ENCODE assay signal across 23 cellular contexts in the genomic region with DNA sequence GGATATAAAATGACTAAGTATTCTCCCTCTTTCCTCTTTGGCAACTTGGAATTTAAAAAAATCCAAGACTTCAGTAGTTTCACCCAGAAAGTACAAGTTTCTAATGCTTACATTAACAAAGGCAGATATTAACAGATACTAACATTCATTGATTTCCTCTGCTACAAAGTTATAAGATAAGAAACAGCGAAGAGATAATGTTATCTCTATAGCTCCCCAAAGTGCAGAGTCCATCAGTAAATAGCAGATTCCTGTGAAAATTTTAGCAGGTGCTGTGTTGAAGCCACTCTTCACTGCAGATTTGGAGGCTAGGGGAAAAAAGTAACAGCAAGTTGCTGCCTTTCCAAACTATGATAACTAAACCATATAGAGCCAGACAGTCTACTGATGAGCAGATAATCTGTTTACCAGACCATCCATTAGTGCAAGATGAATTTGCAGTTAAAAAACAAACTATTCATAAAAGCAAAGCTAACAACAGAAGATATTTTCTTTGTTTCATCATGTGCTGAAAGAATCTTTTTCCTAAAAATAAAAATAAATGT. TPM values are rescaled to one million over a fixed set of nuclear protein-coding genes. Genes with fewer than 3 reads are reported as not detected.
DNase-seq lines count a peak whose midpoint lies in the region; ATAC-seq, FAIRE-seq and TF ChIP-seq lines count a peak whose summit lies in the region.
"Had no signal": no experiment of that assay in that cellular context is flagged by ENCODE, and none has a peak within 500 bp of the region (broad histone marks: within the 10 kb centered on the region; RNA-seq: fewer than 3 reads in every experiment).

No MANE protein-coding gene starts in this region.

- H3K27me3 Mint-ChIP-seq in CD8-positive, alpha-beta T cell (ENCODE audit: low read depth), result no peaks in the 10 kb centered on the region
- H3K27me3 Mint-ChIP-seq: IgD-negative memory B cell had no signal

- no peak for FAIRE-seq in HepG2 (lab: Jason Lieb, UNC)
- FAIRE-seq in urothelium cell line (lab: Jason Lieb, UNC), result no peak
- FAIRE-seq: G401.6, HTR-8/SVneo had no signal

- POLR2A ChIA-PET in HepG2 (lab: Yijun Ruan, JAX), result interaction anchor here (0.9 kb wide), 1 partner anchor 369 kb away, joined by 3 read pairs; no protein-coding TSS in a partner anchor
- POLR2A ChIA-PET in OCI-LY7 (lab: Charles Lee), result interaction anchor here (1.0 kb wide), 1 partner anchor 126 kb away, joined by 4 read pairs; no protein-coding TSS in a partner anchor
- POLR2A ChIA-PET in CD8-positive, alpha-beta T cell (lab: Charles Lee), result interaction anchor here (0.6 kb wide), 1 partner anchor 1493 kb away, joined by 4 read pairs; no protein-coding TSS in a partner anchor

- TF ChIP-seq RAD21 in HepG2 (CRISPR knock-in tag; IDR thresholded peaks at IDR 0.05), result no peak

- H3K23ac ChIP-seq in mesenchymal stem cell (ENCODE audit: low read length in 2 of 2), result no peak overlapping the region

- peak overlapping the region; percentile 95 for H3K27ac ChIP-seq in HepG2 (ENCODE audit: extremely low read length, insufficient read depth, low read length)
- peak overlapping the region in 1 of 3 donors; percentile 13 for H3K27ac ChIP-seq in right lobe of liver
- H3K27ac ChIP-seq in OCI-LY7 (ENCODE audit: low read depth, low read length, poor library complexity, severe bottlenecking), result no peak overlapping the region
- no peak overlapping the region for H3K27ac ChIP-seq in mesenchymal stem cell (ENCODE audit: low read length, poor library complexity, severe bottlenecking)
- H3K27ac ChIP-seq in CD8-positive, alpha-beta T cell (ENCODE audit: low read depth, low read length), result no peak overlapping the region
- H3K27ac ChIP-seq in right cardiac atrium (ENCODE audit: low read length), result no peak overlapping the region
- H3K27ac ChIP-seq: C4-2B, GM23248 had no signal

- no peak overlapping the region for H2BK12ac ChIP-seq in mesenchymal stem cell (ENCODE audit: low read length in 2 of 2)

- H4K91ac ChIP-seq in mesenchymal stem cell (ENCODE audit: low read length), result no peak overlapping the region

- H3K4ac ChIP-seq in mesenchymal stem cell (ENCODE audit: low read depth in 1 of 2, low read length in 2 of 2), result no peak overlapping the region

- BruUV-seq in HepG2 (replicated peaks; lab: Mats Ljungman, UMichigan) (no TSS peak), OCI-LY7 (replicated peaks; lab: Mats Ljungman, UMichigan) (no TSS peak)

- H3K9ac ChIP-seq in HepG2 (ENCODE audit: insufficient read depth, low read depth, low read length) (0 out of 2 replicates have a peak overlapping the region, but pooled peaks have one; percentile 7), mesenchymal stem cell (ENCODE audit: low read length) (peak overlapping the region; percentile 96)
- H3K9ac ChIP-seq: GM23248 had no signal

- WGBS in HepG2 (ENCODE audit: low lambda C conversion rate), result 4% methylated on average over 1 of the region's 1 CpG
- WGBS in right lobe of liver (ENCODE audit: insufficient coverage, low coverage, low lambda C conversion rate, missing lambda C conversion rate), result 7% methylated on average over 1 of the region's 1 CpG
- WGBS in mesenchymal stem cell, result 100% methylated on average over 1 of the region's 1 CpG
- WGBS in right cardiac atrium, result 61% methylated on average over 1 of the region's 1 CpG

- H2AFZ ChIP-seq in HepG2 (ENCODE audit: low read length), result no peak overlapping the region
- peak overlapping the region; percentile 26; the same call in 1 of the 2 replicates for H2AFZ ChIP-seq in OCI-LY7 (ENCODE audit: low read length)
- no peak overlapping the region for H2AFZ ChIP-seq in mesenchymal stem cell (ENCODE audit: low read depth, low read length)

- no peak overlapping the region for H3K14ac ChIP-seq in mesenchymal stem cell (ENCODE audit: low read length in 2 of 2)

- in situ Hi-C loops in HepG2 (cut with HindIII; ENCODE audit: extremely low pct_ligation_motif_present, low pct_unique_long_range_greater_than_20kb), result loop anchor here (5.0 to 10.0 kb wide), 2 partner anchors 217 to 370 kb away; no protein-coding TSS in a partner anchor

- intact Hi-C loops in HepG2 (cut with micrococcal nuclease; ENCODE audit: unreplicated experiment), result loop anchor here (1.0 to 10.0 kb wide), 2 partner anchors 368 to 620 kb away; no protein-coding TSS in a partner anchor
- intact Hi-C loops in right lobe of liver (cut with DNase I), result loop anchor here in 1 of 2 donors (5.0 kb wide), 1 partner anchor 357 kb away; no protein-coding TSS in a partner anchor
- intact Hi-C loops in OCI-LY7 (cut with micrococcal nuclease; ENCODE audit: unreplicated experiment), result loop anchor here (5.0 to 10.0 kb wide), 2 partner anchors 838 to 1130 kb away; partner anchors contain the start of genes LARP7 and ZGRF1
- intact Hi-C loops in CD8-positive, alpha-beta T cell (cut with DNase I, micrococcal nuclease), result loop anchor here (5.0 to 10.0 kb wide), 5 partner anchors 127 to 1247 kb away; partner anchors contain the start of genes LARP7 (in 2 of the 2), ZGRF1 (in 2 of the 2) and NEUROG2 (in 1 of the 2)
- intact Hi-C loops in right cardiac atrium (cut with DNase I), result loop anchor here in 3 of 4 donors (5.0 to 10.0 kb wide), 4 partner anchors 210 to 370 kb away; no protein-coding TSS in a partner anchor

- no peak overlapping the region for H2BK15ac ChIP-seq in mesenchymal stem cell (ENCODE audit: low read depth, poor library complexity, severe bottlenecking)

- no peak overlapping the region for H3K27ac Mint-ChIP-seq in CD8-positive, alpha-beta T cell
- H3K27ac Mint-ChIP-seq: IgD-negative memory B cell had no signal

- peaks cover 17% of the 10 kb centered on the region for H3K36me3 Mint-ChIP-seq in CD8-positive, alpha-beta T cell
- H3K36me3 Mint-ChIP-seq: IgD-negative memory B cell had no signal

- CTCF ChIA-PET in HepG2 (lab: Yijun Ruan, JAX; ENCODE audit: low intra/inter-chr PET ratio, low total read pairs) (no interaction called here), OCI-LY7 (lab: Charles Lee; ENCODE audit: unreplicated experiment) (no interaction called here)
- CTCF ChIA-PET in CD8-positive, alpha-beta T cell (lab: Charles Lee), result interaction anchor here (1.0 kb wide), 1 partner anchor 8 kb away, joined by 3 read pairs; no protein-coding TSS in a partner anchor

- no peaks in the 10 kb centered on the region for H3K79me1 ChIP-seq in mesenchymal stem cell (replicated peaks; ENCODE audit: low read length, poor library complexity, severe bottlenecking)

- H3K4me3 ChIP-seq in HepG2 (replicated peaks in 1 of 3; ENCODE audit: insufficient read depth in 1 of 3, low read depth in 2 of 3, low read length in 3 of 3) (no peak overlapping the region; a peak in 1 of 6 replicates), right lobe of liver (no peak overlapping the region), OCI-LY7 (ENCODE audit: low read depth, low read length, poor library complexity, severe bottlenecking) (no peak overlapping the region), mesenchymal stem cell (ENCODE audit: insufficient read depth in 1 of 2, low read depth in 1 of 2, low read length in 2 of 2) (no peak overlapping the region), right cardiac atrium (ENCODE audit: low read length) (no peak overlapping the region)
- no peak overlapping the region for H3K4me3 ChIP-seq in CD8-positive, alpha-beta T cell (ENCODE audit: low read depth, low read length)
- H3K4me3 ChIP-seq: GM23248 had no signal

- H3K18ac ChIP-seq in mesenchymal stem cell (ENCODE audit: low read depth in 1 of 2, low read length in 2 of 2), result no peak overlapping the region

- peaks cover 42% of the 10 kb centered on the region for H3K4me1 ChIP-seq in HepG2 (ENCODE audit: insufficient read depth, low read length)
- H3K4me1 ChIP-seq in right lobe of liver, result peaks cover 0 to 6% (median 2%) of the 10 kb centered on the region in 4 donors
- H3K4me1 ChIP-seq in OCI-LY7 (ENCODE audit: insufficient read depth, low read length, poor library complexity, severe bottlenecking), result peaks cover 6% of the 10 kb centered on the region
- no peaks in the 10 kb centered on the region for H3K4me1 ChIP-seq in mesenchymal stem cell (ENCODE audit: control insufficient read depth, insufficient read depth, low read depth, low read length)
- H3K4me1 ChIP-seq in CD8-positive, alpha-beta T cell (ENCODE audit: insufficient read depth, low read length), result peaks cover 8% of the 10 kb centered on the region
- no peaks in the 10 kb centered on the region for H3K4me1 ChIP-seq in right cardiac atrium (ENCODE audit: control insufficient read depth, insufficient read depth, low read length)

- no peak overlapping the region for H2BK120ac ChIP-seq in mesenchymal stem cell (ENCODE audit: low read depth, low read length)

- H3K4me3 Mint-ChIP-seq in CD8-positive, alpha-beta T cell, result no peak overlapping the region

- DNase-seq in HepG2 (ENCODE audit: low spot score), result peak; percentile 47
- DNase-seq in right lobe of liver, result no peak
- DNase-seq in OCI-LY7 (ENCODE audit: low spot score), result no peak
- DNase-seq in mesenchymal stem cell, result no peak
- no peak for DNase-seq in urothelium cell line (ENCODE audit: low spot score)
- DNase-seq in CD8-positive, alpha-beta T cell, result no peak
- no peak for DNase-seq in right cardiac atrium
- DNase-seq: AML-193, COR-L47, GM23248, HCEC 1CT, Karpas-422, NCI-H1105, NCI-H1694, NCI-H2081 treated with DMSO at 0.1 percent for 48 hours, NCI-H510A, NCI-H748 treated with DMSO at 0.1 percent for 48 hours, RPMI8226, SHP77 treated with DMSO at 0.1 percent for 48 hours had no signal

- H4K20me1 ChIP-seq in HepG2 (ENCODE audit: insufficient read depth, low read length) (no peaks in the 10 kb centered on the region), OCI-LY7 (ENCODE audit: insufficient read depth, low read length) (no peaks in the 10 kb centered on the region)

- no peak for TF ChIP-seq POLR2A in HepG2 (IDR thresholded peaks at IDR 0.05; ENCODE audit: insufficient read depth in 1 of 2, low read depth in 2 of 2, low read length in 2 of 2)
- TF ChIP-seq POLR2A in right lobe of liver (IDR thresholded peaks at IDR 0.05), result no peak

- ATAC-seq in HepG2, result no peak
- no peak for ATAC-seq in right lobe of liver
- no peak for ATAC-seq in CD8-positive, alpha-beta T cell
- no peak for ATAC-seq in right cardiac atrium

- no peak overlapping the region for H2AK5ac ChIP-seq in mesenchymal stem cell (ENCODE audit: low read length, severe bottlenecking)

- H3K36me3 ChIP-seq in HepG2 (replicated peaks in 1 of 2; ENCODE audit: control insufficient read depth in 1 of 2, insufficient read depth in 2 of 2, low read length in 2 of 2) (no peaks in the 10 kb centered on the region), right lobe of liver (no peaks in the 10 kb centered on the region), OCI-LY7 (ENCODE audit: insufficient read depth, low read length) (no peaks in the 10 kb centered on the region), mesenchymal stem cell (ENCODE audit: control insufficient read depth in 1 of 2, insufficient read depth in 2 of 2, low read depth in 1 of 2, low read length in 2 of 2) (no peaks in the 10 kb centered on the region)
- no peaks in the 10 kb centered on the region for H3K36me3 ChIP-seq in CD8-positive, alpha-beta T cell (ENCODE audit: insufficient read depth, low read length)

- TF ChIP-seq EP300 in HepG2 (IDR thresholded peaks at IDR 0.05; ENCODE audit: low read depth in 2 of 2, low read length in 2 of 2) (peak in 1 of 2 experiments; percentile 46; a peak in 1 of 4 replicates), HepG2 (CRISPR knock-in tag; IDR thresholded peaks at IDR 0.05; ENCODE audit: borderline replicate concordance) (no peak)

- H3K4me1 Mint-ChIP-seq in CD8-positive, alpha-beta T cell (ENCODE audit: low read depth), result peaks cover 10% of the 10 kb centered on the region

- H3K4me2 ChIP-seq in HepG2 (ENCODE audit: low read depth, low read length), result peak overlapping the region; percentile 50
- no peak overlapping the region for H3K4me2 ChIP-seq in OCI-LY7 (ENCODE audit: low read length)
- no peak overlapping the region for H3K4me2 ChIP-seq in mesenchymal stem cell (ENCODE audit: low read length, poor library complexity, severe bottlenecking)

- H3K9me2 ChIP-seq in OCI-LY7 (ENCODE audit: insufficient read depth, low read length), result no peaks in the 10 kb centered on the region

- H3K79me2 ChIP-seq in HepG2 (ENCODE audit: insufficient read depth, low read length), result peaks cover 13% of the 10 kb centered on the region
- peaks cover 17% of the 10 kb centered on the region for H3K79me2 ChIP-seq in OCI-LY7 (ENCODE audit: insufficient read depth, low read depth, low read length)

- H3K9me3 Mint-ChIP-seq in CD8-positive, alpha-beta T cell, result no peaks in the 10 kb centered on the region
- H3K9me3 Mint-ChIP-seq: IgD-negative memory B cell had no signal

- H3K9me3 ChIP-seq in HepG2 (ENCODE audit: low read length), result no peaks in the 10 kb centered on the region
- H3K9me3 ChIP-seq in right lobe of liver, result no peaks in the 10 kb centered on the region
- H3K9me3 ChIP-seq in OCI-LY7 (ENCODE audit: low read length), result no peaks in the 10 kb centered on the region
- H3K9me3 ChIP-seq in mesenchymal stem cell (ENCODE audit: control insufficient read depth, low read length), result no peaks in the 10 kb centered on the region
- no peaks in the 10 kb centered on the region for H3K9me3 ChIP-seq in CD8-positive, alpha-beta T cell (ENCODE audit: low read length)
- H3K9me3 ChIP-seq in right cardiac atrium (ENCODE audit: control insufficient read depth, low read length), result no peaks in the 10 kb centered on the region

- no peak overlapping the region for H2BK5ac ChIP-seq in mesenchymal stem cell (ENCODE audit: low read depth, low read length, poor library complexity, severe bottlenecking)

- H3K27me3 ChIP-seq in HepG2 (ENCODE audit: control insufficient read depth in 1 of 2, insufficient read depth in 2 of 2, low read length in 2 of 2), result no peaks in the 10 kb centered on the region; a peak in 1 of 5 replicates
- no peaks in the 10 kb centered on the region for H3K27me3 ChIP-seq in right lobe of liver
- no peaks in the 10 kb centered on the region for H3K27me3 ChIP-seq in mesenchymal stem cell (ENCODE audit: control insufficient read depth in 1 of 2, insufficient read depth in 1 of 2, low read length in 2 of 2)
- H3K27me3 ChIP-seq in CD8-positive, alpha-beta T cell (ENCODE audit: insufficient read depth, low read length), result no peaks in the 10 kb centered on the region
- no peaks in the 10 kb centered on the region for H3K27me3 ChIP-seq in right cardiac atrium (ENCODE audit: control insufficient read depth, insufficient read depth)

- H4K8ac ChIP-seq in mesenchymal stem cell (ENCODE audit: low read length), result no peak overlapping the region

- TF ChIP-seq CTCF in HepG2 (CRISPR knock-in tag; IDR thresholded peaks at IDR 0.05) (no peak), right lobe of liver (IDR thresholded peaks at IDR 0.05) (no peak), OCI-LY7 (conservative IDR thresholded peaks at IDR 0.05; ENCODE audit: low read length) (no peak)
- TF ChIP-seq CTCF in CD8-positive, alpha-beta T cell (IDR thresholded peaks at IDR 0.05), result no peak

RNA-seq across cellular contexts. Expression of gene CAMK2D, which starts 3.3 kb away (rescaled TPM):
- total RNA-seq in HepG2 (2016; rRNA removed; fragmentation: Illumina TruSeq; extraction: Trizol) (65.4 and 86.7 TPM in 2 replicates), right lobe of liver (10 to 100 TPM; 17.0 to 30.6 (median 22.6) TPM), OCI-LY7 (2022) (104 and 119 TPM in 2 replicates), right cardiac atrium (100 to 1,000 TPM; 150 to 177 (median 152) TPM)
- total RNA-seq in HepG2 (2016; cell fraction: cytosol; rRNA removed; fragmentation: Illumina TruSeq; extraction: Trizol; ENCODE audit: low read depth), result 5.3 and 6.4 TPM in 2 replicates
- 64.9 and 87.5 TPM in 2 replicates for total RNA-seq in HepG2 (2016; cell fraction: insoluble cytoplasmic fraction; rRNA removed; fragmentation: Illumina TruSeq; extraction: Trizol)
- total RNA-seq in HepG2 (2016; cell fraction: membrane; rRNA removed; fragmentation: Illumina TruSeq; extraction: Trizol), result 15.6 and 15.7 TPM in 2 replicates
- 73.6 and 76.3 TPM in 2 replicates for total RNA-seq in HepG2 (2016; cell fraction: nucleus; rRNA removed; fragmentation: Illumina TruSeq; extraction: Trizol)
- polyA plus RNA-seq in HepG2 (2011; rRNA removed) (12.9 and 18.0 TPM in 2 replicates), right cardiac atrium (77.2 TPM)
- 7.2 and 11.1 TPM in 2 replicates for polyA plus RNA-seq in HepG2 (2011; cell fraction: cytosol; rRNA removed)
- 10.2 and 12.5 TPM in 2 replicates for polyA plus RNA-seq in HepG2 (2011; cell fraction: nucleus; rRNA removed)
- 12.4 and 24.9 TPM in 2 replicates for polyA plus RNA-seq in HepG2 (2012)
- polyA plus RNA-seq in HepG2 (2016; cell fraction: cytosol; fragmentation: Illumina TruSeq; extraction: Trizol; ENCODE audit: low read depth), result 2.1 and 2.5 TPM in 2 replicates
- polyA plus RNA-seq in HepG2 (2016; cell fraction: insoluble cytoplasmic fraction; fragmentation: Illumina TruSeq; extraction: Trizol; ENCODE audit: low read depth), result 52.0 and 56.8 TPM in 2 replicates
- 6.8 and 7.3 TPM in 2 replicates for polyA plus RNA-seq in HepG2 (2016; cell fraction: membrane; fragmentation: Illumina TruSeq; extraction: Trizol; ENCODE audit: low read depth)
- polyA plus RNA-seq in HepG2 (2016; cell fraction: nucleus; fragmentation: Illumina TruSeq; extraction: Trizol; ENCODE audit: insufficient read depth, low read depth), result 34.5 and 36.0 TPM in 2 replicates
- 3.7 and 30.5 TPM in 2 replicates for polyA minus RNA-seq in HepG2 (2011; rRNA and poly(A)+ RNA removed; ENCODE audit: low replicate concordance)
- polyA minus RNA-seq in HepG2 (2011; cell fraction: cytosol; rRNA and poly(A)+ RNA removed), result 24.3 and 30.2 TPM in 2 replicates
- 97.8 and 99.0 TPM in 2 replicates for polyA minus RNA-seq in HepG2 (2011; cell fraction: nucleus; rRNA and poly(A)+ RNA removed)
- 109 and 120 TPM in 2 replicates for total RNA-seq in OCI-LY7 (2014; rRNA removed; shearing (Covaris generic))
- 35.2 TPM for polyA plus RNA-seq in mesenchymal stem cell (2013, experiment 1 of 2)
- polyA plus RNA-seq in mesenchymal stem cell (2013, experiment 2 of 2), result 37.4 TPM
- 10 to 100 TPM; 29.6 to 31.1 TPM for total RNA-seq in CD8-positive, alpha-beta T cell
